Comparison of ENCODE assay signal across 8 cellular contexts in the genomic region with DNA sequence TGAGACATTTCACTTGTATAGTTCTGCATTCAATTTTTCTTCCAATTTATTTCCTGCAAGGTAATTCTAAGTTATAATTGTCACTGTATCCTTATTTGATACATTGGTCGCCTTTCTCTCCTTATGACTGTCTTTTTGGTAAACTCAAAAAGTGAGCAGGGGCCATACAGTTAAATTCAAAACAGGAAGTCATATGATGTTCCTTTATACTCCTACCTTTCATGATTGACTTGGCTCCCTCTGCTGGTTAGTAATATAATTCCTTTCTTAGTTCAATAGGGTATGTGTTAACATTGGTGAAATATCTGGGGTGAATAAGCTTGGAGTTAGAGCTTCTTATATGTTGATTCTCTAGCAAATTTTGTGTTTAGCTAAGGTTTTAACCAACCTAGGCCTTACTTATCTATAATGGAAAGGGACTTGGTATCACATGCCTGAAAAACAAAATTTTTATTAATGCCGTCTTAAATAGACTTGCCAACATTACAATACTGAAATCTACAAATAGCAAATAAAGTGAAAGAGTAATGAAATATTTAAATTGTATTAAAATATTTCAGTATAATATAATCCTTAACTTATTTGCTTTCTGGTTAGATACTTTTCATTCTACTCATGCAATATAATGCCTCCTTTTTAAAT. TPM values are rescaled to one million over a fixed set of nuclear protein-coding genes. Genes with fewer than 3 reads are reported as not detected.
DNase-seq lines count a peak whose midpoint lies in the region; ATAC-seq, FAIRE-seq and TF ChIP-seq lines count a peak whose summit lies in the region.

No MANE protein-coding gene starts in this region.

- DNase-seq in GDM1 (lab: John Stamatoyannopoulos, UW) (peak; percentile 38), HPDE6-E6E7 (ENCODE audit: extremely low spot score) (peak; percentile 46), NCI-H526 treated with DMSO at 0.1 percent for 48 hours (lab: John Stamatoyannopoulos, UW) (peak; percentile 94), astrocyte (ENCODE audit: low read depth) (peak; percentile 44), iPS-NIHi11 (ENCODE audit: low spot score) (peak; percentile 55)
- DNase-seq in stimulated activated naive CD8-positive, alpha-beta T cell treated with anti-CD3 and anti-CD28 coated beads, Interleukin-15, amount 100 ng/mL, for 72 hours: no peak
- DNase-seq in stimulated activated CD4-positive, alpha-beta T cell treated with anti-CD3 and anti-CD28 coated beads, Interleukin-4, amount 100 ng/mL, for 1 hour: no peak

- peak; percentile 82 for ATAC-seq in GM21529 (IDR thresholded peaks at IDR 0.05; ENCODE audit: unreplicated experiment)
- peak; percentile 92 for ATAC-seq in stimulated activated naive CD8-positive, alpha-beta T cell treated with anti-CD3 and anti-CD28 coated beads, Interleukin-15, amount 100 ng/mL, for 72 hours

- TF ChIP-seq CTCF in astrocyte (IDR thresholded peaks at IDR 0.05; ENCODE audit: insufficient read depth, low read depth, low read length): peak; percentile 67

- no peaks in the 10 kb centered on the region for H3K27me3 Mint-ChIP-seq in astrocyte (ENCODE audit: low read depth, unreplicated experiment)
- no peaks in the 10 kb centered on the region for H3K27me3 Mint-ChIP-seq in stimulated activated naive CD8-positive, alpha-beta T cell treated with anti-CD3 and anti-CD28 coated beads, Interleukin-15, amount 100 ng/mL, for 72 hours

- no peak overlapping the region for H3K4me3 ChIP-seq in astrocyte (ENCODE audit: insufficient read depth, low read depth, low read length)

- no peak overlapping the region for H3K4me2 ChIP-seq in astrocyte (ENCODE audit: low read length)

- H3K79me2 ChIP-seq in astrocyte (ENCODE audit: insufficient read depth, low read length): peaks cover 55% of the 10 kb centered on the region

- peaks cover 6% of the 10 kb centered on the region for H3K4me1 Mint-ChIP-seq in astrocyte (ENCODE audit: low read depth, unreplicated experiment)
- peaks cover 37% of the 10 kb centered on the region for H3K4me1 Mint-ChIP-seq in stimulated activated naive CD8-positive, alpha-beta T cell treated with anti-CD3 and anti-CD28 coated beads, Interleukin-15, amount 100 ng/mL, for 72 hours

- H3K27ac Mint-ChIP-seq in astrocyte (ENCODE audit: unreplicated experiment): no peak overlapping the region
- H3K27ac Mint-ChIP-seq in stimulated activated naive CD8-positive, alpha-beta T cell treated with anti-CD3 and anti-CD28 coated beads, Interleukin-15, amount 100 ng/mL, for 72 hours: peak overlapping the region in 1 of 2 donors; percentile 57

- H3K36me3 Mint-ChIP-seq in astrocyte (ENCODE audit: low read depth, unreplicated experiment): peaks cover 4% of the 10 kb centered on the region

- FAIRE-seq in astrocyte (lab: Jason Lieb, UNC): no peak

- H2AFZ ChIP-seq in astrocyte (ENCODE audit: low read depth, low read length): no peak overlapping the region

- no peaks in the 10 kb centered on the region for H3K9me3 ChIP-seq in astrocyte (ENCODE audit: insufficient read depth, low read depth, low read length)

- no peak overlapping the region for H3K27ac ChIP-seq in astrocyte (ENCODE audit: low read depth, low read length)

- peaks cover 1% of the 10 kb centered on the region for H3K9me3 Mint-ChIP-seq in astrocyte (ENCODE audit: unreplicated experiment)
- H3K9me3 Mint-ChIP-seq in stimulated activated naive CD8-positive, alpha-beta T cell treated with anti-CD3 and anti-CD28 coated beads, Interleukin-15, amount 100 ng/mL, for 72 hours: no peaks in the 10 kb centered on the region

- H3K36me3 ChIP-seq in astrocyte (ENCODE audit: insufficient read depth, low read length): no peaks in the 10 kb centered on the region

- peaks cover 6% of the 10 kb centered on the region for H3K4me1 ChIP-seq in astrocyte (ENCODE audit: insufficient read depth, low read length)

- no peaks in the 10 kb centered on the region for H3K27me3 ChIP-seq in astrocyte (ENCODE audit: insufficient read depth, low read length)

- no peak overlapping the region for H3K9ac ChIP-seq in astrocyte (ENCODE audit: low read length)

- H3K4me3 Mint-ChIP-seq in astrocyte (ENCODE audit: unreplicated experiment): no peak overlapping the region
- H3K4me3 Mint-ChIP-seq in stimulated activated naive CD8-positive, alpha-beta T cell treated with anti-CD3 and anti-CD28 coated beads, Interleukin-15, amount 100 ng/mL, for 72 hours: peak overlapping the region in 1 of 2 donors; percentile 36

- H4K20me1 ChIP-seq in astrocyte (ENCODE audit: insufficient read depth, low read length): peaks cover 25% of the 10 kb centered on the region

RNA-seq across cellular contexts. Expression of gene NIPBL, which starts 6.0 kb away (rescaled TPM):
- 38.4 and 45.3 TPM in 2 replicates for total RNA-seq in astrocyte

Comparison
In these comparisons a context has a peak if more than half of its experiments do, and no peak if none do; other contexts are left out.
1. DNase-seq: peak in GDM1 (single experiment), HPDE6-E6E7 (single experiment), NCI-H526 treated with DMSO at 0.1 percent for 48 hours (single experiment), astrocyte (single experiment) and iPS-NIHi11 (single experiment); none in stimulated activated naive CD8-positive, alpha-beta T cell treated with anti-CD3 and anti-CD28 coated beads, Interleukin-15, amount 100 ng/mL, for 72 hours (0 of 2) and stimulated activated CD4-positive, alpha-beta T cell treated with anti-CD3 and anti-CD28 coated beads, Interleukin-4, amount 100 ng/mL, for 1 hour (single experiment).